Comparison of ENCODE assay signal across 15 cellular contexts in the genomic region with DNA sequence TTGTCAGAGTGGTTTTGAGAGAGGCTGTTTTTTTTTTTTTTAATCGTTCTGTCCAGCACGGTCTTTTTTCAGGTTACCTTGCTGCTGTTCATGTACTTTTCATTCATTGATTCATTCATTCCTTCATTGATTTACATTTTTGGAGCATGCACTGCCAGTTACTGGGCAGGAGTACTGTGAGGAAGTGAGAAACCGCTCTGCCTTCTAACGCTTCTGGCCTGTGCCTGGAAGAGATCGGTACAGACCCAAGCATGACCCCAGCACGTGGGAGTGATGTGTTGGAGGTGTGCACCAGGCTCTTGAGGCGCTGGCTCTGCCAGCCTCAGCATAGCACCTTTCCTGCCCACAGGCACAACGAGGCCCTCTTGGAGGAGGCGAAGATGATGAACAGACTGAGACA. TPM values are rescaled to one million over a fixed set of nuclear protein-coding genes. Genes with fewer than 3 reads are reported as not detected.
DNase-seq lines count a peak whose midpoint lies in the region; ATAC-seq, FAIRE-seq and TF ChIP-seq lines count a peak whose summit lies in the region.
"Had no signal": no experiment of that assay in that cellular context is flagged by ENCODE, and none has a peak within 500 bp of the region (broad histone marks: within the 10 kb centered on the region; RNA-seq: fewer than 3 reads in every experiment).

No MANE protein-coding gene starts in this region.

- no peak overlapping the region for H3T11ph ChIP-seq in H9 (ENCODE audit: low read length)

- no peaks in the 10 kb centered on the region for H3K27me3 ChIP-seq in CD8-positive, alpha-beta T cell (ENCODE audit: insufficient read depth, low read length)
- no peaks in the 10 kb centered on the region for H3K27me3 ChIP-seq in H9 (ENCODE audit: insufficient read depth, low read length)
- no peaks in the 10 kb centered on the region for H3K27me3 ChIP-seq in K562 (ENCODE audit: control insufficient read depth in 2 of 2, insufficient read depth in 2 of 2, low read length in 2 of 2)
- no peaks in the 10 kb centered on the region for H3K27me3 ChIP-seq in mesenchymal stem cell (ENCODE audit: control insufficient read depth in 1 of 2, insufficient read depth in 1 of 2, low read length in 2 of 2)

- BruUV-seq in K562 (replicated peaks; lab: Mats Ljungman, UMichigan), result no TSS peak

- TF ChIP-seq RAD21 in K562 (CRISPR knock-in tag; conservative IDR thresholded peaks at IDR 0.05 in 1 of 2, IDR thresholded peaks at IDR 0.05 in 1 of 2), result no peak

- no peak overlapping the region for H2AFZ ChIP-seq in H9 (ENCODE audit: low read length)
- H2AFZ ChIP-seq in K562 (ENCODE audit: low read depth, low read length), result no peak overlapping the region
- no peak overlapping the region for H2AFZ ChIP-seq in mesenchymal stem cell (ENCODE audit: low read depth, low read length)

- H3K79me2 ChIP-seq in H9 (ENCODE audit: insufficient read depth, low read length) (peaks cover 8% of the 10 kb centered on the region; the same call in 1 of the 2 replicates), K562 (ENCODE audit: control insufficient read depth, insufficient read depth, low read length) (peaks cover 39% of the 10 kb centered on the region)

- TF ChIP-seq CTCF in CD8-positive, alpha-beta T cell (IDR thresholded peaks at IDR 0.05), result no peak
- no peak for TF ChIP-seq CTCF in H9 (conservative IDR thresholded peaks at IDR 0.05)
- TF ChIP-seq CTCF in K562 (IDR thresholded peaks at IDR 0.05 in 2 of 3, conservative IDR thresholded peaks at IDR 0.05 in 1 of 3; ENCODE audit: insufficient read depth in 2 of 3, low read depth in 1 of 3, low read length in 3 of 3), result no peak
- TF ChIP-seq CTCF in natural killer cell (IDR thresholded peaks at IDR 0.05), result no peak

- no peak overlapping the region for H3K4me2 ChIP-seq in H9 (ENCODE audit: insufficient read depth, insufficient read length, low read length)
- no peak overlapping the region for H3K4me2 ChIP-seq in K562 (ENCODE audit: insufficient read depth, low read length)
- no peak overlapping the region for H3K4me2 ChIP-seq in mesenchymal stem cell (ENCODE audit: low read length, poor library complexity, severe bottlenecking)

- H3K27ac ChIP-seq in CD8-positive, alpha-beta T cell (ENCODE audit: low read depth, low read length), result no peak overlapping the region
- no peak overlapping the region for H3K27ac ChIP-seq in H9 (ENCODE audit: insufficient read length, low read depth, low read length)
- H3K27ac ChIP-seq in K562 (ENCODE audit: extremely low read depth, low read depth, low read length), result no peak overlapping the region
- no peak overlapping the region for H3K27ac ChIP-seq in mesenchymal stem cell (ENCODE audit: low read length, poor library complexity, severe bottlenecking)

- H4K8ac ChIP-seq in H9 (replicated peaks; ENCODE audit: insufficient read length, low read depth, low read length), result no peak overlapping the region
- no peak overlapping the region for H4K8ac ChIP-seq in mesenchymal stem cell (ENCODE audit: low read length)

- peaks cover 19% of the 10 kb centered on the region for H3K4me1 ChIP-seq in CD8-positive, alpha-beta T cell (ENCODE audit: insufficient read depth, low read length)
- H3K4me1 ChIP-seq in H9 (ENCODE audit: insufficient read depth, low read length), result peaks cover 21% of the 10 kb centered on the region; the same call in 1 of the 2 replicates
- H3K4me1 ChIP-seq in K562 (replicated peaks in 1 of 2; ENCODE audit: control insufficient read depth in 2 of 2, insufficient read depth in 2 of 2, low read length in 2 of 2), result no peaks in the 10 kb centered on the region
- H3K4me1 ChIP-seq in mesenchymal stem cell (ENCODE audit: control insufficient read depth, insufficient read depth, low read depth, low read length), result peaks cover 2% of the 10 kb centered on the region

- H2BK20ac ChIP-seq in H9 (ENCODE audit: low read depth, low read length, poor library complexity, severe bottlenecking), result no peak overlapping the region

- H3K9me3 ChIP-seq in CD8-positive, alpha-beta T cell (ENCODE audit: low read length), result no peaks in the 10 kb centered on the region
- H3K9me3 ChIP-seq in H9 (ENCODE audit: control insufficient read depth, low read depth, low read length) (peaks cover 6% of the 10 kb centered on the region), K562 (replicated peaks; ENCODE audit: control insufficient read depth, insufficient read depth, low read depth, low read length) (no peaks in the 10 kb centered on the region), mesenchymal stem cell (ENCODE audit: control insufficient read depth, low read length) (no peaks in the 10 kb centered on the region)

- no peak for TF ChIP-seq POLR2A in K562 (conservative IDR thresholded peaks at IDR 0.05)

- no peak overlapping the region for H4K91ac ChIP-seq in H9 (ENCODE audit: insufficient read length, low read depth, low read length)
- H4K91ac ChIP-seq in mesenchymal stem cell (ENCODE audit: low read length), result no peak overlapping the region

- no peaks in the 10 kb centered on the region for H3K27me3 Mint-ChIP-seq in CD8-positive, alpha-beta T cell (ENCODE audit: low read depth)
- H3K27me3 Mint-ChIP-seq in H9 (ENCODE audit: low read depth) (no peaks in the 10 kb centered on the region), natural killer cell (ENCODE audit: low read depth in 2 of 2) (no peaks in the 10 kb centered on the region)

- intact Hi-C loops in CD8-positive, alpha-beta T cell (cut with DNase I, micrococcal nuclease), result no loop called here
- intact Hi-C loops in K562 (cut with micrococcal nuclease), result no loop called here
- intact Hi-C loops in natural killer cell (cut with micrococcal nuclease), result no loop called here

- no peak overlapping the region for H3K9ac ChIP-seq in H9 (ENCODE audit: extremely low read depth, insufficient read length, low read length)
- no peak overlapping the region; a peak in 1 of 4 replicates for H3K9ac ChIP-seq in K562 (ENCODE audit: insufficient read depth in 1 of 2, low read depth in 2 of 2, low read length in 2 of 2)
- H3K9ac ChIP-seq in mesenchymal stem cell (ENCODE audit: low read length), result no peak overlapping the region

- no CpG with 5 or more reads among the region's 9 CpGs for WGBS in H9 (ENCODE audit: extremely low coverage, insufficient read length, low lambda C conversion rate)
- WGBS in K562 (ENCODE audit: insufficient coverage, low coverage, missing lambda C conversion rate), result 92% methylated on average over 9 of the region's 9 CpGs
- WGBS in mesenchymal stem cell, result 98% methylated on average over 7 of the region's 9 CpGs

- H3K79me1 ChIP-seq in H9 (ENCODE audit: insufficient read depth, low read depth, low read length, poor library complexity, severe bottlenecking), result peaks cover 3% of the 10 kb centered on the region
- H3K79me1 ChIP-seq in mesenchymal stem cell (replicated peaks; ENCODE audit: low read length, poor library complexity, severe bottlenecking), result peaks cover 32% of the 10 kb centered on the region

- no peaks in the 10 kb centered on the region for H4K20me1 ChIP-seq in H9 (ENCODE audit: control insufficient read depth, insufficient read depth, insufficient read length)
- H4K20me1 ChIP-seq in K562 (replicated peaks; ENCODE audit: control insufficient read depth, insufficient read depth, low read length), result no peaks in the 10 kb centered on the region

- no peak for TF ChIP-seq EP300 in K562 (IDR thresholded peaks at IDR 0.05; ENCODE audit: low read length)

- H3K36me3 ChIP-seq in CD8-positive, alpha-beta T cell (ENCODE audit: insufficient read depth, low read length), result peaks cover 22% of the 10 kb centered on the region
- H3K36me3 ChIP-seq in K562 (ENCODE audit: control insufficient read depth, insufficient read depth, low read length), result peaks cover 70% of the 10 kb centered on the region
- peaks cover 32 to 71% of the 10 kb centered on the region in 2 experiments for H3K36me3 ChIP-seq in mesenchymal stem cell (ENCODE audit: control insufficient read depth in 1 of 2, insufficient read depth in 2 of 2, low read depth in 1 of 2, low read length in 2 of 2)

- H3K23ac ChIP-seq in H9 (ENCODE audit: insufficient read length, low read depth, low read length) (no peak overlapping the region), mesenchymal stem cell (ENCODE audit: low read length in 2 of 2) (no peak overlapping the region)

- H2BK12ac ChIP-seq in H9 (ENCODE audit: insufficient read length, low read depth, low read length), result no peak overlapping the region
- no peak overlapping the region for H2BK12ac ChIP-seq in mesenchymal stem cell (ENCODE audit: low read length in 2 of 2)

- DNase-seq in CD8-positive, alpha-beta T cell, result no peak
- DNase-seq in H9 (no peak), K562 (ENCODE audit: extremely low read depth in 1 of 4, low spot score in 3 of 4) (no peak), natural killer cell (no peak), NCI-H748 treated with DMSO at 0.1 percent for 48 hours (lab: John Stamatoyannopoulos, UW) (no peak), mesenchymal stem cell (no peak), hepatic stellate cell (ENCODE audit: low spot score) (no peak)
- DNase-seq: KBM-7, NCI-H1048, NCI-H2081 treated with DMSO at 0.1 percent for 48 hours, NCI-H2227 treated with DMSO at 0.1 percent for 48 hours, NCI-H524, OCI-M1, SIG-M5 had no signal

- H3K36me3 Mint-ChIP-seq in CD8-positive, alpha-beta T cell, result peaks cover 73% of the 10 kb centered on the region
- H3K36me3 Mint-ChIP-seq in H9 (ENCODE audit: insufficient read depth in 1 of 3, low read depth in 3 of 3) (peaks cover 44 to 61% (median 60%) of the 10 kb centered on the region in 3 experiments), natural killer cell (peaks cover 4% of the 10 kb centered on the region)

- no peak overlapping the region for H4K5ac ChIP-seq in H9 (ENCODE audit: insufficient read length, low read depth, low read length)

- H2BK15ac ChIP-seq in H9 (ENCODE audit: low read depth, low read length), result no peak overlapping the region
- H2BK15ac ChIP-seq in mesenchymal stem cell (ENCODE audit: low read depth, poor library complexity, severe bottlenecking), result no peak overlapping the region

- H3K27ac Mint-ChIP-seq in CD8-positive, alpha-beta T cell, result peak overlapping the region; percentile 49
- peak overlapping the region in 2 of 3 experiments; percentile 60 to 78; a peak in 4 of 7 replicates for H3K27ac Mint-ChIP-seq in H9
- H3K27ac Mint-ChIP-seq in natural killer cell, result peak overlapping the region; percentile 56 to 62

- H3K4me3 Mint-ChIP-seq in CD8-positive, alpha-beta T cell, result no peak overlapping the region
- H3K4me3 Mint-ChIP-seq in H9 (no peak overlapping the region), natural killer cell (no peak overlapping the region)

- no peak for FAIRE-seq in K562 (lab: Jason Lieb, UNC)

- no peaks in the 10 kb centered on the region for H3K9me1 ChIP-seq in K562 (ENCODE audit: control insufficient read depth, insufficient read depth, low read length)

- H3K18ac ChIP-seq in H9 (ENCODE audit: insufficient read length, low read depth, low read length) (no peak overlapping the region), mesenchymal stem cell (ENCODE audit: low read depth in 1 of 2, low read length in 2 of 2) (no peak overlapping the region)

- no peak overlapping the region for H3K4me3 ChIP-seq in CD8-positive, alpha-beta T cell (ENCODE audit: low read depth, low read length)
- no peak overlapping the region for H3K4me3 ChIP-seq in K562
- H3K4me3 ChIP-seq in mesenchymal stem cell (ENCODE audit: insufficient read depth in 1 of 2, low read depth in 1 of 2, low read length in 2 of 2), result no peak overlapping the region

- H3K4me1 Mint-ChIP-seq in CD8-positive, alpha-beta T cell (ENCODE audit: low read depth), result peaks cover 44% of the 10 kb centered on the region
- H3K4me1 Mint-ChIP-seq in H9 (peaks cover 46 to 47% of the 10 kb centered on the region in 2 experiments), natural killer cell (peaks cover 53 to 54% of the 10 kb centered on the region in 2 donors)

- peak overlapping the region; percentile 91 for H2AK5ac ChIP-seq in H9 (ENCODE audit: insufficient read length, low read length)
- H2AK5ac ChIP-seq in mesenchymal stem cell (ENCODE audit: low read length, severe bottlenecking), result no peak overlapping the region

- H2BK5ac ChIP-seq in H9 (ENCODE audit: insufficient read length, low read length) (no peak overlapping the region), mesenchymal stem cell (ENCODE audit: low read depth, low read length, poor library complexity, severe bottlenecking) (no peak overlapping the region)

- H2BK120ac ChIP-seq in H9 (ENCODE audit: low read depth, low read length, poor library complexity, severe bottlenecking) (no peak overlapping the region), mesenchymal stem cell (ENCODE audit: low read depth, low read length) (no peak overlapping the region)

- no peaks in the 10 kb centered on the region for H3K9me3 Mint-ChIP-seq in CD8-positive, alpha-beta T cell
- H3K9me3 Mint-ChIP-seq in H9 (peaks cover 5 to 13% of the 10 kb centered on the region in 2 experiments), natural killer cell (no peaks in the 10 kb centered on the region)

- ATAC-seq in CD8-positive, alpha-beta T cell, result no peak
- ATAC-seq in K562, result no peak
- ATAC-seq in natural killer cell, result no peak
- ATAC-seq in HG03097 (IDR thresholded peaks at IDR 0.05; ENCODE audit: low FRiP score, unreplicated experiment), result no peak

- H3K14ac ChIP-seq in H9 (ENCODE audit: insufficient read depth, low read length), result no peak overlapping the region
- H3K14ac ChIP-seq in mesenchymal stem cell (ENCODE audit: low read length in 2 of 2), result no peak overlapping the region

- CTCF ChIA-PET in CD8-positive, alpha-beta T cell (lab: Charles Lee), result no interaction called here
- CTCF ChIA-PET in K562 (lab: Yijun Ruan, JAX; ENCODE audit: low intra/inter-chr PET ratio), result no interaction called here

- POLR2A ChIA-PET in CD8-positive, alpha-beta T cell (lab: Charles Lee), result no interaction called here
- POLR2A ChIA-PET in K562 (lab: Yijun Ruan, JAX), result interaction anchor here (0.8 kb wide), 1 partner anchor 9 kb away, joined by 3 read pairs; a partner anchor contains a TSS

- no peak overlapping the region for H3K4ac ChIP-seq in H9 (ENCODE audit: low read depth, low read length)
- no peak overlapping the region for H3K4ac ChIP-seq in mesenchymal stem cell (ENCODE audit: low read depth in 1 of 2, low read length in 2 of 2)

- no peak overlapping the region for H3K56ac ChIP-seq in H9 (ENCODE audit: insufficient read length, low read depth, low read length)

- in situ Hi-C loops in K562 (cut with MboI), result no loop called here

- no peaks in the 10 kb centered on the region for H3K23me2 ChIP-seq in H9 (ENCODE audit: insufficient read length, low read depth, low read length, poor library complexity, severe bottlenecking)

RNA-seq across cellular contexts. Expression of a gene that starts 9.1 kb away (rescaled TPM):
- 10 to 100 TPM; 18.6 to 19.7 TPM for total RNA-seq in CD8-positive, alpha-beta T cell
- total RNA-seq in H9 (2021), result 24.6 and 25.1 TPM in 2 replicates
- 21.4 and 26.8 TPM in 2 replicates for total RNA-seq in K562 (2011; cell fraction: chromatin; rRNA removed; ENCODE audit: low replicate concordance)
- total RNA-seq in K562 (2011; cell fraction: nucleolus; rRNA removed), result 10.3 and 11.1 TPM in 2 replicates
- 12.0 and 12.4 TPM in 2 replicates for total RNA-seq in K562 (2011; cell fraction: nucleoplasm; rRNA removed)
- 14.4 and 15.8 TPM in 2 replicates for total RNA-seq in K562 (2014; rRNA removed)
- total RNA-seq in K562 (2014; rRNA removed; fragmentation: Illumina TruSeq; extraction: Trizol), result 17.7 and 19.6 TPM in 2 replicates
- 20.9 and 23.2 TPM in 2 replicates for total RNA-seq in K562 (2015; rRNA removed; fragmentation: Illumina TruSeq; extraction: Trizol)
- total RNA-seq in K562 (2021), result 17.2 and 19.4 TPM in 2 replicates
- polyA plus RNA-seq in K562 (2011; rRNA removed), result 15.9 and 23.2 TPM in 2 replicates
- 11.5 and 12.3 TPM in 2 replicates for polyA plus RNA-seq in K562 (2011; cell fraction: cytosol; rRNA removed)
- polyA plus RNA-seq in K562 (2011; cell fraction: nucleus; rRNA removed), result 11.6 and 14.1 TPM in 2 replicates
- 17.4 and 19.0 TPM in 2 replicates for polyA plus RNA-seq in K562 (2012)
- 21.7 and 24.9 TPM in 2 replicates for polyA plus RNA-seq in K562 (2014; fragmentation: Illumina TruSeq; extraction: Trizol)
- polyA plus RNA-seq in K562 (2014; fragmentation: Nextera tagmentation; extraction: Ambion mirVana), result 1 to 10 TPM; 3.8 to 4.5 TPM
- polyA plus RNA-seq in K562 (2014; rRNA removed), result 14.5 and 16.9 TPM in 2 replicates
- 29.0 and 42.9 TPM in 2 replicates for polyA minus RNA-seq in K562 (2011; rRNA and poly(A)+ RNA removed)
- 10.7 and 18.6 TPM in 2 replicates for polyA minus RNA-seq in K562 (2011; cell fraction: cytosol; rRNA and poly(A)+ RNA removed)
- 4.7 and 6.1 TPM in 2 replicates for polyA minus RNA-seq in K562 (2011; cell fraction: nucleus; rRNA and poly(A)+ RNA removed)
- 10 to 100 TPM; 30.9 to 44.8 (median 34.5) TPM for total RNA-seq in natural killer cell
- polyA plus RNA-seq in mesenchymal stem cell (2013, experiment 1 of 2), result 22.7 TPM
- polyA plus RNA-seq in mesenchymal stem cell (2013, experiment 2 of 2), result 22.3 TPM

RNA-seq across cellular contexts. Expression of a gene that starts 41.1 kb away (rescaled TPM):
- total RNA-seq in CD8-positive, alpha-beta T cell, result 1 to 10 TPM; 3.7 to 5.5 TPM
- 48.7 and 50.2 TPM in 2 replicates for total RNA-seq in H9 (2021)
- 15.8 and 23.9 TPM in 2 replicates for total RNA-seq in K562 (2011; cell fraction: chromatin; rRNA removed; ENCODE audit: low replicate concordance)
- total RNA-seq in K562 (2011; cell fraction: nucleolus; rRNA removed), result 10.9 and 11.7 TPM in 2 replicates
- total RNA-seq in K562 (2011; cell fraction: nucleoplasm; rRNA removed), result 18.0 and 24.7 TPM in 2 replicates
- 4.1 and 6.3 TPM in 2 replicates for total RNA-seq in K562 (2014; rRNA removed)
- 8.5 and 9.8 TPM in 2 replicates for total RNA-seq in K562 (2014; rRNA removed; fragmentation: Illumina TruSeq; extraction: Trizol)
- total RNA-seq in K562 (2015; rRNA removed; fragmentation: Illumina TruSeq; extraction: Trizol), result 7.1 and 8.2 TPM in 2 replicates
- total RNA-seq in K562 (2021), result 10.3 and 10.4 TPM in 2 replicates
- 14.0 and 17.4 TPM in 2 replicates for polyA plus RNA-seq in K562 (2011; rRNA removed)
- polyA plus RNA-seq in K562 (2011; cell fraction: cytosol; rRNA removed), result 7.7 and 9.2 TPM in 2 replicates
- 14.9 and 16.2 TPM in 2 replicates for polyA plus RNA-seq in K562 (2011; cell fraction: nucleus; rRNA removed)
- 6.9 and 17.7 TPM in 2 replicates for polyA plus RNA-seq in K562 (2012)
- polyA plus RNA-seq in K562 (2014; fragmentation: Illumina TruSeq; extraction: Trizol), result 6.6 and 8.2 TPM in 2 replicates
- polyA plus RNA-seq in K562 (2014; fragmentation: Nextera tagmentation; extraction: Ambion mirVana), result 1 to 10 TPM; 3.5 to 9.3 TPM
- 6.3 and 8.1 TPM in 2 replicates for polyA plus RNA-seq in K562 (2014; rRNA removed)
- polyA minus RNA-seq in K562 (2011; rRNA and poly(A)+ RNA removed), result 9.0 and 11.6 TPM in 2 replicates
- 5.0 and 10.1 TPM in 2 replicates for polyA minus RNA-seq in K562 (2011; cell fraction: cytosol; rRNA and poly(A)+ RNA removed)
- polyA minus RNA-seq in K562 (2011; cell fraction: nucleus; rRNA and poly(A)+ RNA removed), result 10.9 and 12.1 TPM in 2 replicates
- total RNA-seq in natural killer cell, result 1 to 10 TPM; 2.9 to 5.9 (median 5.7) TPM
- polyA plus RNA-seq in mesenchymal stem cell (2013, experiment 1 of 2), result 18.2 TPM
- 18.7 TPM for polyA plus RNA-seq in mesenchymal stem cell (2013, experiment 2 of 2)
